In the genomic region with DNA sequence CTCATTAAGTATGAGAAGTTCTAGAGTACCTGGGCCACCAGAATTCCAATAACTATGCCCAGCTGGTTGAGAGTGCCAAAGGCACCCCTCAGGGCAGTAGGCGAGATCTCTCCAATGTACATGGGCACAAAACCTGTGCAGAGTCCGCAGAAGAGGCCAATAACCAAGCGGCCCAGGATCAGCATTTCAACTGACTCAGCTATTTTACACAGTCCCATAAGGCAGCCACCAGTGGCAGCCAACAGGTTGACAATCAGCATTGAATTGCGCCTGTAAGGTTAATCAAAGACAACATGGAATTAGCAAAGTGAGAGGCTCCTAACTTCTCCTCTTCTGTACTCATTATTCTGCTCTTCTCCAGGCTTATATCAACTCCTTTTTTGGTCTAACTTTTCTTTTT, we compare ENCODE assay signal across 13 cellular contexts. TPM values are rescaled to one million over a fixed set of nuclear protein-coding genes. Genes with fewer than 3 reads are reported as not detected.
"Had no signal": no experiment of that assay in that cellular context is flagged by ENCODE, and none has a peak within 500 bp of the region (broad histone marks: within the 10 kb centered on the region; RNA-seq: fewer than 3 reads in every experiment).

No MANE protein-coding gene starts in this region.

RNA-seq across cellular contexts. Expression of a gene that starts 40.5 kb away (rescaled TPM):
- total RNA-seq: activated B cell treated with CpG ODN at 0.5 μM for 24 hours; activated CD4-positive, alpha-beta memory T cell treated with anti-CD3 and anti-CD28 coated beads for 36 hours; activated CD4-positive, alpha-beta T cell treated with anti-CD3 and anti-CD28 coated beads, Interleukin-2, amount 10 ng/mL, durations not matched to agents 24 days and 14 days; activated CD8-positive, alpha-beta memory T cell treated with anti-CD3 and anti-CD28 coated beads for 36 hours; activated CD8-positive, alpha-beta T cell treated with anti-CD3 and anti-CD28 coated beads for 36 hours; activated naive CD4-positive, alpha-beta T cell treated with anti-CD3 and anti-CD28 coated beads for 36 hours; activated naive CD4-positive, alpha-beta T cell treated with anti-CD3 and anti-CD28 coated beads, Interleukin-2, amount 50 U/mL, for 72 hours; activated naive CD8-positive, alpha-beta T cell treated with anti-CD3 and anti-CD28 coated beads for 36 hours; activated T-cell treated with anti-CD3 and anti-CD28 coated beads, Interleukin-2, amount 50 U/mL, for 72 hours; activated T-helper 1 cell treated with anti-CD3 and anti-CD28 coated beads, Interleukin-12 subunit alpha, Interleukin-12 subunit beta, Interleukin-2, Interleukin-4 antibody, amounts not matched to agents 30 ng/mL and 10 ng/mL and 1 ng/mL, durations not matched to agents 14 hours and 24 hours and 36 hours; activated T-helper 17 cell treated with anti-CD3 and anti-CD28 coated beads, Interleukin-2, amount 50 U/mL, for 72 hours; cardiac septum had no signal
- polyA plus RNA-seq: aorta had no signal

RNA-seq across cellular contexts. Expression of a gene that starts 43.0 kb away (rescaled TPM):
- polyA plus RNA-seq: aorta had no signal
